8 cellular contexts compared by ENCODE assay signal in genomic region chr3:45832691-45833090, GRCh38. TPM values are rescaled to one million over a fixed set of nuclear protein-coding genes. Genes with fewer than 3 reads are reported as not detected.
DNase-seq lines count a peak whose midpoint lies in the region; ATAC-seq and TF ChIP-seq lines count a peak whose summit lies in the region.

No MANE protein-coding gene starts in this region.

- H2AFZ ChIP-seq in PC-9 (no peak overlapping the region), hepatocyte (no peak overlapping the region)

- H3K27ac ChIP-seq in PC-9 (no peak overlapping the region), hepatocyte (no peak overlapping the region)
- H3K27ac ChIP-seq in effector memory CD4-positive, alpha-beta T cell (ENCODE audit: insufficient read depth, low read length, poor library complexity, severe bottlenecking) = no peak overlapping the region

- no TSS peak for BruUV-seq in PC-9 (replicated peaks; lab: Mats Ljungman, UMichigan)

- H3K4me2 ChIP-seq in PC-9 (no peak overlapping the region), hepatocyte (no peak overlapping the region)

- H3K36me3 ChIP-seq in PC-9 (ENCODE audit: low read depth) (peaks cover 22% of the 10 kb centered on the region; the same call in 1 of the 2 replicates), hepatocyte (replicated peaks; ENCODE audit: insufficient read depth, low read depth) (no peaks in the 10 kb centered on the region)
- H3K36me3 ChIP-seq in effector memory CD4-positive, alpha-beta T cell (ENCODE audit: control insufficient read depth, insufficient read depth, low read length) = peaks cover 12% of the 10 kb centered on the region

- no peak for DNase-seq in AG09319 (ENCODE audit: extremely low read depth, low read depth)
- no peak for DNase-seq in PC-9
- DNase-seq in hepatocyte (ENCODE audit: low spot score) = peak; percentile 34
- DNase-seq in omental fat pad (ENCODE audit: low spot score) = no peak
- DNase-seq in Ammon's horn (ENCODE audit: low spot score) = no peak
- DNase-seq in effector memory CD4-positive, alpha-beta T cell = no peak
- DNase-seq in NCI-H1694 (lab: John Stamatoyannopoulos, UW) = no peak

- no peaks in the 10 kb centered on the region for H3F3A ChIP-seq in PC-9 (ENCODE audit: insufficient read depth, low read depth)

- H3K79me2 ChIP-seq in PC-9 (ENCODE audit: low read depth) (no peaks in the 10 kb centered on the region), hepatocyte (no peaks in the 10 kb centered on the region)

- no peaks in the 10 kb centered on the region for H3K9me2 ChIP-seq in PC-9 (ENCODE audit: insufficient read depth)
- H3K9me2 ChIP-seq in hepatocyte (replicated peaks; ENCODE audit: insufficient read depth) = no peaks in the 10 kb centered on the region

- H4K20me1 ChIP-seq in PC-9 (ENCODE audit: insufficient read depth) (no peaks in the 10 kb centered on the region), hepatocyte (ENCODE audit: insufficient read depth, poor library complexity, severe bottlenecking) (no peaks in the 10 kb centered on the region)

- TF ChIP-seq CTCF in AG09319 (IDR thresholded peaks at IDR 0.05; ENCODE audit: low read depth, low read length) = peak; percentile 11
- TF ChIP-seq CTCF in GM12875 (IDR thresholded peaks at IDR 0.05; ENCODE audit: borderline replicate concordance, insufficient read depth, low read depth, low read length) = peak; percentile 33; the same call in 1 of the 2 replicates
- TF ChIP-seq CTCF in PC-9 (conservative IDR thresholded peaks at IDR 0.05) = peak; percentile 52
- peak; percentile 54 for TF ChIP-seq CTCF in hepatocyte (IDR thresholded peaks at IDR 0.05; ENCODE audit: poor library complexity)
- no peak for TF ChIP-seq CTCF in omental fat pad (IDR thresholded peaks at IDR 0.05)

- CTCF ChIA-PET in PC-9 (lab: Charles Lee) = interaction anchor here (0.6 to 1.5 kb wide), 4 partner anchors 72 to 546 kb away, joined by 3 to 7 read pairs (median 5); no protein-coding TSS in a partner anchor

- WGBS in hepatocyte (ENCODE audit: low lambda C conversion rate, missing lambda C conversion rate) = 92% methylated on average over 5 of the region's 5 CpGs

- H3K4me3 ChIP-seq in GM12875 (ENCODE audit: low read depth, low read length) = no peak overlapping the region
- H3K4me3 ChIP-seq in PC-9 = no peak overlapping the region
- no peak overlapping the region for H3K4me3 ChIP-seq in hepatocyte
- H3K4me3 ChIP-seq in effector memory CD4-positive, alpha-beta T cell (ENCODE audit: insufficient read depth, low read depth, low read length, poor library complexity, severe bottlenecking) = no peak overlapping the region

- H3K9me3 ChIP-seq in PC-9 (ENCODE audit: insufficient read depth, low read depth) = no peaks in the 10 kb centered on the region
- no peaks in the 10 kb centered on the region for H3K9me3 ChIP-seq in hepatocyte (ENCODE audit: low read depth)
- no peaks in the 10 kb centered on the region for H3K9me3 ChIP-seq in effector memory CD4-positive, alpha-beta T cell (ENCODE audit: control insufficient read depth, low read length)

- H3K27me3 ChIP-seq in PC-9 (ENCODE audit: insufficient read depth, low read depth) (no peaks in the 10 kb centered on the region), hepatocyte (no peaks in the 10 kb centered on the region)
- no peaks in the 10 kb centered on the region for H3K27me3 ChIP-seq in effector memory CD4-positive, alpha-beta T cell (replicated peaks; ENCODE audit: control insufficient read depth, insufficient read depth, low read length, poor library complexity, severe bottlenecking)

- POLR2A ChIA-PET in PC-9 (lab: Charles Lee; ENCODE audit: unreplicated experiment) = interaction anchor here (0.5 to 0.7 kb wide), 2 partner anchors 13 to 170 kb away, joined by 4 to 11 read pairs; no protein-coding TSS in a partner anchor

- intact Hi-C loops in PC-9 (cut with micrococcal nuclease; ENCODE audit: unreplicated experiment) = loop anchor here (1.0 to 10.0 kb wide), 2 partner anchors 71 to 318 kb away; no protein-coding TSS in a partner anchor

- ATAC-seq in omental fat pad (ENCODE audit: low FRiP score) = no peak

- H3K4me1 ChIP-seq in PC-9 (replicated peaks; ENCODE audit: insufficient read depth) (no peaks in the 10 kb centered on the region), hepatocyte (ENCODE audit: insufficient read depth) (no peaks in the 10 kb centered on the region)
- H3K4me1 ChIP-seq in effector memory CD4-positive, alpha-beta T cell (ENCODE audit: control insufficient read depth, insufficient read depth, low read length, poor library complexity, severe bottlenecking) = no peaks in the 10 kb centered on the region

RNA-seq across cellular contexts. Expression of gene LZTFL1, which starts 9.2 kb away (rescaled TPM):
- 21.2 and 39.2 TPM in 2 replicates for total RNA-seq in PC-9 (2021)
- total RNA-seq in hepatocyte = 24.8 and 25.1 TPM in 2 replicates
- 11.7 and 14.3 TPM in 2 replicates for polyA plus RNA-seq in hepatocyte
- total RNA-seq in omental fat pad = 10 to 100 TPM; 14.7 to 20.1 (median 16.1) TPM

RNA-seq across cellular contexts. Expression of gene SLC6A20, which starts 36.4 kb away (rescaled TPM):
- total RNA-seq in PC-9 (2021) (not detected in 2 replicates), hepatocyte (9.6 and 11.5 TPM in 2 replicates), omental fat pad (under 1 TPM in 3 of 4 donors, not detected in 1; 0.09 to 0.72 (median 0.38) TPM)
- polyA plus RNA-seq in hepatocyte = 3.7 and 5.7 TPM in 2 replicates

RNA-seq across cellular contexts. Expression of gene CCR9, which starts 53.7 kb away (rescaled TPM):
- total RNA-seq in PC-9 (2021) = not detected in 2 replicates
- 0.20 and 0.44 TPM in 2 replicates for total RNA-seq in hepatocyte
- polyA plus RNA-seq in hepatocyte = 0.33 TPM in 1 of 2 replicates, not detected in the other
- under 1 TPM in 1 of 4 donors, not detected in 3; 0.24 TPM for total RNA-seq in omental fat pad

Comparison
In these comparisons a context has a peak if more than half of its experiments do, and no peak if none do; other contexts are left out.
1. CTCF ChIP-seq: peak in AG09319 (single experiment), GM12875 (single experiment), PC-9 (single experiment) and hepatocyte (single experiment); none in omental fat pad (0 of 3).